ENCODE assay signal across 35 cellular contexts in genomic region chr5:37844004-37844403, GRCh38. TPM values are rescaled to one million over a fixed set of nuclear protein-coding genes. Genes with fewer than 3 reads are reported as not detected.
"Had no signal": no experiment of that assay in that cellular context is flagged by ENCODE, and none has a peak within 500 bp of the region (broad histone marks: within the 10 kb centered on the region; RNA-seq: fewer than 3 reads in every experiment).

No MANE protein-coding gene starts in this region.

- H2AFZ ChIP-seq: hepatocyte, parathyroid adenoma had no signal

- H3K9me3 ChIP-seq: ascending aorta, gastroesophageal sphincter, left lung, right atrium auricular region, testis, transverse colon, uterus had no signal

- ATAC-seq: activated CD4-positive, CD25-positive, alpha-beta regulatory T cell treated with anti-CD3 and anti-CD28 coated beads, Interleukin-2, amount 50 U/mL, for 24 hours; effector memory CD8-positive, alpha-beta T cell; gastroesophageal sphincter; left lung; stimulated activated naive CD8-positive, alpha-beta T cell treated with anti-CD3 and anti-CD28 coated beads, Interleukin-15, Interleukin-2, amounts not matched to agents 100 U/mL and 50 U/mL, for 24 hours had no signal

- H3K79me2 ChIP-seq: hepatocyte, parathyroid adenoma had no signal

- H3K4me1 Mint-ChIP-seq: immature natural killer cell had no signal

- H3K9ac ChIP-seq: parathyroid adenoma had no signal

- H3K9me3 Mint-ChIP-seq: activated CD4-positive, alpha-beta memory T cell treated with anti-CD3 and anti-CD28 coated beads for 36 hours; activated CD4-positive, alpha-beta T cell treated with anti-CD3 and anti-CD28 coated beads, Interleukin-2, amount 10 ng/mL, durations not matched to agents 24 days and 14 days; activated naive CD4-positive, alpha-beta T cell treated with anti-CD3 and anti-CD28 coated beads, Interleukin-2, amount 10 ng/mL, durations not matched to agents 7 days and 5 days; activated naive CD8-positive, alpha-beta T cell treated with anti-CD3 and anti-CD28 coated beads, Interleukin-2, amount 10 ng/mL, durations not matched to agents 7 days and 5 days; effector memory CD8-positive, alpha-beta T cell; nephron had no signal

- H3K4me2 ChIP-seq: hepatocyte had no signal

- H3K4me1 ChIP-seq: parathyroid adenoma, testis, uterus had no signal

- H3K27ac ChIP-seq: ascending aorta, cardiac muscle cell, coronary artery, dorsolateral prefrontal cortex, gastroesophageal sphincter, hepatocyte, left lung, parathyroid adenoma, right atrium auricular region, testis, transverse colon, uterus, VCaP had no signal

- H3K27ac Mint-ChIP-seq: activated CD4-positive, alpha-beta memory T cell treated with anti-CD3 and anti-CD28 coated beads for 36 hours; activated CD4-positive, alpha-beta T cell treated with anti-CD3 and anti-CD28 coated beads, Interleukin-2, amount 10 ng/mL, durations not matched to agents 24 days and 14 days; activated naive CD4-positive, alpha-beta T cell treated with anti-CD3 and anti-CD28 coated beads, Interleukin-2, amount 10 ng/mL, durations not matched to agents 7 days and 5 days; activated naive CD8-positive, alpha-beta T cell treated with anti-CD3 and anti-CD28 coated beads, Interleukin-2, amount 10 ng/mL, durations not matched to agents 7 days and 5 days; brain; effector memory CD8-positive, alpha-beta T cell; immature natural killer cell had no signal

- H3K4me3 ChIP-seq: ascending aorta, cardiac muscle cell, coronary artery, dorsolateral prefrontal cortex, gastroesophageal sphincter, hepatocyte, left lung, lung, right atrium auricular region, testis, transverse colon, uterus had no signal

- H3K4me3 Mint-ChIP-seq: activated CD4-positive, alpha-beta memory T cell treated with anti-CD3 and anti-CD28 coated beads for 36 hours; activated CD4-positive, alpha-beta T cell treated with anti-CD3 and anti-CD28 coated beads, Interleukin-2, amount 10 ng/mL, durations not matched to agents 24 days and 14 days; activated naive CD4-positive, alpha-beta T cell treated with anti-CD3 and anti-CD28 coated beads, Interleukin-2, amount 10 ng/mL, durations not matched to agents 7 days and 5 days; activated naive CD8-positive, alpha-beta T cell treated with anti-CD3 and anti-CD28 coated beads, Interleukin-2, amount 10 ng/mL, durations not matched to agents 7 days and 5 days; effector memory CD8-positive, alpha-beta T cell; immature natural killer cell; nephron had no signal

- H3K36me3 ChIP-seq: ascending aorta, cardiac muscle cell, gastroesophageal sphincter, left lung, right atrium auricular region, transverse colon, uterus had no signal

- H3K27me3 ChIP-seq: testis, uterus had no signal

- H3K36me3 Mint-ChIP-seq: activated CD4-positive, alpha-beta memory T cell treated with anti-CD3 and anti-CD28 coated beads for 36 hours; activated naive CD4-positive, alpha-beta T cell treated with anti-CD3 and anti-CD28 coated beads, Interleukin-2, amount 10 ng/mL, durations not matched to agents 7 days and 5 days; activated naive CD8-positive, alpha-beta T cell treated with anti-CD3 and anti-CD28 coated beads, Interleukin-2, amount 10 ng/mL, durations not matched to agents 7 days and 5 days; brain had no signal

- DNase-seq: activated CD4-positive, alpha-beta memory T cell treated with anti-CD3 and anti-CD28 coated beads for 36 hours; activated CD4-positive, alpha-beta T cell treated with anti-CD3 and anti-CD28 coated beads, Interleukin-2, amount 10 ng/mL, durations not matched to agents 24 days and 14 days; activated CD8-positive, alpha-beta memory T cell treated with anti-CD3 and anti-CD28 coated beads, Interleukin-2, amount 50 U/mL, for 4 hours; activated gamma-delta T cell; activated naive CD4-positive, alpha-beta T cell treated with anti-CD3 and anti-CD28 coated beads, Interleukin-2, amount 10 ng/mL, durations not matched to agents 7 days and 5 days; activated naive CD8-positive, alpha-beta T cell treated with anti-CD3 and anti-CD28 coated beads, Interleukin-2, amount 10 ng/mL, durations not matched to agents 7 days and 5 days; activated T-cell treated with anti-CD3 and anti-CD28 coated beads, Interleukin-2, amount 50 U/mL, for 1 hour; dorsolateral prefrontal cortex; effector memory CD8-positive, alpha-beta T cell; immature natural killer cell; kidney glomerular epithelial cell; left lung; nucleus accumbens; stimulated activated naive CD8-positive, alpha-beta T cell treated with anti-CD3 and anti-CD28 coated beads, Interleukin-15, Interleukin-2, amounts not matched to agents 100 U/mL and 50 U/mL, for 24 hours; T-helper 9 cell; testis; transverse colon; uterus had no signal

RNA-seq across cellular contexts. Expression of gene GDNF, which starts 4.2 kb away (rescaled TPM):
- total RNA-seq: activated CD4-positive, alpha-beta memory T cell treated with anti-CD3 and anti-CD28 coated beads for 36 hours; activated CD8-positive, alpha-beta memory T cell treated with anti-CD3 and anti-CD28 coated beads for 36 hours; activated naive CD8-positive, alpha-beta T cell treated with anti-CD3 and anti-CD28 coated beads, Interleukin-2, amount 10 ng/mL, durations not matched to agents 7 days and 5 days; ascending aorta; cardiac muscle cell; cerebellum; endothelial cell of umbilical vein; left lung; lung; pulmonary artery endothelial cell; T-helper 1 cell treated with Interleukin-12 subunit alpha and Interleukin-12 subunit beta and Interleukin-4 antibody, amounts not matched to agents 30 ng/mL and 1 ng/mL, for 36 hours had no signal
- polyA plus RNA-seq: cardiac muscle cell, endothelial cell of umbilical vein, immature natural killer cell had no signal
